30 cellular contexts compared by ENCODE assay signal in genomic region chr4:7712021-7712420, GRCh38.
"Had no signal": no experiment of that assay in that cellular context is flagged by ENCODE, and none has a peak within 500 bp of the region (broad histone marks: within the 10 kb centered on the region; RNA-seq: fewer than 3 reads in every experiment).

No MANE protein-coding gene starts in this region.

- H3K9me3 ChIP-seq: colonic mucosa, esophagus squamous epithelium, gastrocnemius medialis had no signal

- H3K4me3 Mint-ChIP-seq: dendritic cell treated with granulocyte-macrophage colony-stimulating factor and Interleukin-4, amounts not matched to agents 40 ng/mL and 50 ng/mL, for 4 days; effector memory CD8-positive, alpha-beta T cell; endodermal cell; immature natural killer cell; memory B cell had no signal

- DNase-seq: cerebellar nuclear complex; colonic mucosa; cortex of kidney; effector CD8-positive, alpha-beta T cell; effector memory CD8-positive, alpha-beta T cell; endodermal cell; erythroblast; esophagus squamous epithelium; foreskin fibroblast; foreskin melanocyte; gastrocnemius medialis; hypothalamus; immature natural killer cell; islet precursor cell; kidney; kidney glomerular epithelial cell; left colon; left ventricle myocardium inferior; mammary epithelial cell; mesendoderm; midbrain had no signal

- H3K9me3 Mint-ChIP-seq: dendritic cell treated with granulocyte-macrophage colony-stimulating factor and Interleukin-4, amounts not matched to agents 40 ng/mL and 50 ng/mL, for 4 days; effector memory CD8-positive, alpha-beta T cell; endodermal cell had no signal

- H3K27ac ChIP-seq: colonic mucosa, epithelial cell of prostate, esophagus squamous epithelium, gastrocnemius medialis, heart left ventricle, hepatocyte, left ventricle myocardium inferior had no signal

- H3K27me3 ChIP-seq: colonic mucosa, gastrocnemius medialis, heart left ventricle, hepatocyte had no signal

- FAIRE-seq: endometrium, kidney had no signal

- H3K4me3 ChIP-seq: colonic mucosa, esophagus squamous epithelium, gastrocnemius medialis, heart left ventricle, hepatocyte, left ventricle myocardium inferior, lung had no signal

- H3K4me1 Mint-ChIP-seq: endodermal cell, memory B cell had no signal

- H3K27ac Mint-ChIP-seq: dendritic cell treated with granulocyte-macrophage colony-stimulating factor and Interleukin-4, amounts not matched to agents 40 ng/mL and 50 ng/mL, for 4 days; effector memory CD8-positive, alpha-beta T cell; endodermal cell; memory B cell had no signal

- H3K36me3 ChIP-seq: colonic mucosa, esophagus squamous epithelium, gastrocnemius medialis, heart left ventricle, left ventricle myocardium inferior had no signal

- H3K36me3 Mint-ChIP-seq: memory B cell had no signal

- H3K79me2 ChIP-seq: hepatocyte had no signal

- H3K4me2 ChIP-seq: hepatocyte had no signal

- H3K4me1 ChIP-seq: colonic mucosa, esophagus squamous epithelium, gastrocnemius medialis, heart left ventricle, left ventricle myocardium inferior had no signal

- ATAC-seq: effector memory CD8-positive, alpha-beta T cell; esophagus mucosa; gastrocnemius medialis; heart left ventricle; left colon; left lobe of liver had no signal

- H2AFZ ChIP-seq: hepatocyte had no signal
